ENCODE assay signal across 1 cellular context in the genomic region with DNA sequence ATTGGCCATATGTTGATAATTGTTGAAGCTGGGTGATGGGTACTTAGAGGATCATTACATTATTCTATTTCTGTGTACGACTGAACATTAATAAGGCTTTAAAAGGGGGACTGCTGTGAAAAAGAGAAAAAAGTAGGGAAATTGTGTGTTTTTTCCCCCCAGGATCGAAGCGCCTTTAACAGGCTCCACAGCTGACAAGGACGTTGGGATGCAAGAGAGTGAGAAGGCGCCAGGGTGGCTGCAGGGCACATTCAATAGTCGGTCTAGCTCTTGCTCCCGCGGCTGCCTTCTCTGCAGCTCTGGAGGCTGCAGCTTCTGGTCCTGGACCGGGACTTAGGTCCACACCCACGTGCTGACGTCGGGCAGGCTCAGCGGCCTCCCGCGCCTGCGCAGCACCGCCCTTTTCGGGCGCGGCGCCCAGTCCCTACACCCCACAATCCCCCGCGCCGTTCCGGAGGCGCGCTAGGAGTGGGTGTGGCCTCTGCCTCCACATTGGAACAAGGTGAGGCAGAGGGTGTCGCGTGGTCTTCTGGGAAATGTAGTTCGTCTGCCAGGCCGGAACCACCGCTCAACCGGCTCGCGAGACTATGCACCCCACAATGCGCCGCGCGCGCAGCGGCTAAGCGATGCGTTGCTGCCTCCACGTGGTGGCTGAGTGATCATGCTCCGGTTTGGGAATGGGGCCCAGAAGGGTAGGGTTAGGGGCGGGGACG.
TF ChIP-seq lines count a peak whose summit lies in the region.

No MANE protein-coding gene starts in this region.

TF ChIP-seq in K562, 482 proteins besides CTCF, POLR2A, EP300 and RAD21 (continued from another document and continues in another):
- TF ChIP-seq MBD1 (CRISPR knock-in tag; IDR thresholded peaks at IDR 0.05) (no peak), TGIF2 (CRISPR knock-in tag; IDR thresholded peaks at IDR 0.05) (no peak), SIRT6 (IDR thresholded peaks at IDR 0.05; ENCODE audit: low read depth, low read length) (no peak), FOXK1 (CRISPR knock-in tag; IDR thresholded peaks at IDR 0.05; ENCODE audit: borderline replicate concordance) (no peak), PHF8 (IDR thresholded peaks at IDR 0.05; ENCODE audit: borderline replicate concordance, low read length) (peak; percentile 76; the same call in 1 of the 2 replicates), XRCC5 (IDR thresholded peaks at IDR 0.05; ENCODE audit: low read depth, low read length) (0 out of 2 replicates have a peak, but pooled peaks have one; percentile 69), ZBTB2 (IDR thresholded peaks at IDR 0.05) (peak; percentile 95), TBL1XR1 (IDR thresholded peaks at IDR 0.05; ENCODE audit: low read length in 2 of 2) (no peak), KLF16 (IDR thresholded peaks at IDR 0.05) (peak; percentile 14; the same call in 1 of the 2 replicates), ILF3 (IDR thresholded peaks at IDR 0.05; ENCODE audit: borderline replicate concordance) (no peak), ZNF282 (CRISPR knock-in tag; IDR thresholded peaks at IDR 0.05) (no peak), ZKSCAN8 (CRISPR knock-in tag; IDR thresholded peaks at IDR 0.05) (no peak), FOXO4 (CRISPR knock-in tag; IDR thresholded peaks at IDR 0.05) (no peak), ZNF518B (CRISPR knock-in tag; IDR thresholded peaks at IDR 0.05) (no peak), MCM7 (IDR thresholded peaks at IDR 0.05) (no peak), RFX5 (IDR thresholded peaks at IDR 0.05; ENCODE audit: low read depth, low read length) (no peak), ZNF121 (CRISPR knock-in tag; conservative IDR thresholded peaks at IDR 0.05) (no peak), ZNF583 (CRISPR knock-in tag; IDR thresholded peaks at IDR 0.05) (no peak), ZNF444 (CRISPR knock-in tag; IDR thresholded peaks at IDR 0.05) (no peak), PRPF4 (IDR thresholded peaks at IDR 0.05; ENCODE audit: insufficient read depth, low read depth, low read length, poor library complexity, severe bottlenecking) (no peak), HMG20B (CRISPR knock-in tag; IDR thresholded peaks at IDR 0.05) (no peak), BHLHE40 (IDR thresholded peaks at IDR 0.05; ENCODE audit: low read length) (peak; percentile 43; the same call in 1 of the 2 replicates), SMARCA5 (IDR thresholded peaks at IDR 0.05) (no peak), CCNT2 (IDR thresholded peaks at IDR 0.05; ENCODE audit: borderline replicate concordance, extremely low read depth, insufficient read length, low read depth, low read length) (peak; percentile 52), ZNF354B (CRISPR knock-in tag; IDR thresholded peaks at IDR 0.05) (no peak), ZBED1 (IDR thresholded peaks at IDR 0.05) (no peak), HMBOX1 (IDR thresholded peaks at IDR 0.05) (no peak), ZNF277 (CRISPR knock-in tag; IDR thresholded peaks at IDR 0.05; ENCODE audit: borderline replicate concordance) (no peak), PHF20 (IDR thresholded peaks at IDR 0.05; ENCODE audit: partially characterized antibody) (no peak), ZNF23 (CRISPR knock-in tag; IDR thresholded peaks at IDR 0.05) (no peak), DLX4 (CRISPR knock-in tag; IDR thresholded peaks at IDR 0.05) (no peak), ZBTB1 (CRISPR knock-in tag; IDR thresholded peaks at IDR 0.05; ENCODE audit: borderline replicate concordance, low read depth) (no peak), NFE2 (IDR thresholded peaks at IDR 0.05; ENCODE audit: low read depth) (no peak), GATAD2B (IDR thresholded peaks at IDR 0.05; ENCODE audit: borderline replicate concordance) (no peak; the same call in 1 of the 2 replicates)
- TF ChIP-seq, protein P1, sequence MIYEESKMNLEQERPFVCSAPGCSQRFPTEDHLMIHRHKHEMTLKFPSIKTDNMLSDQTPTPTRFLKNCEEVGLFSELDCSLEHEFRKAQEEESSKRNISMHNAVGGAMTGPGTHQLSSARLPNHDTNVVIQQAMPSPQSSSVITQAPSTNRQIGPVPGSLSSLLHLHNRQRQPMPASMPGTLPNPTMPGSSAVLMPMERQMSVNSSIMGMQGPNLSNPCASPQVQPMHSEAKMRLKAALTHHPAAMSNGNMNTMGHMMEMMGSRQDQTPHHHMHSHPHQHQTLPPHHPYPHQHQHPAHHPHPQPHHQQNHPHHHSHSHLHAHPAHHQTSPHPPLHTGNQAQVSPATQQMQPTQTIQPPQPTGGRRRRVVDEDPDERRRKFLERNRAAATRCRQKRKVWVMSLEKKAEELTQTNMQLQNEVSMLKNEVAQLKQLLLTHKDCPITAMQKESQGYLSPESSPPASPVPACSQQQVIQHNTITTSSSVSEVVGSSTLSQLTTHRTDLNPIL (CRISPR knock-in tag; IDR thresholded peaks at IDR 0.05), result no peak
- TF ChIP-seq, protein P2, sequence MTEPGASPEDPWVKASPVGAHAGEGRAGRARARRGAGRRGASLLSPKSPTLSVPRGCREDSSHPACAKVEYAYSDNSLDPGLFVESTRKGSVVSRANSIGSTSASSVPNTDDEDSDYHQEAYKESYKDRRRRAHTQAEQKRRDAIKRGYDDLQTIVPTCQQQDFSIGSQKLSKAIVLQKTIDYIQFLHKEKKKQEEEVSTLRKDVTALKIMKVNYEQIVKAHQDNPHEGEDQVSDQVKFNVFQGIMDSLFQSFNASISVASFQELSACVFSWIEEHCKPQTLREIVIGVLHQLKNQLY (CRISPR knock-in tag; conservative IDR thresholded peaks at IDR 0.05), result no peak
- TF ChIP-seq, protein P3, sequence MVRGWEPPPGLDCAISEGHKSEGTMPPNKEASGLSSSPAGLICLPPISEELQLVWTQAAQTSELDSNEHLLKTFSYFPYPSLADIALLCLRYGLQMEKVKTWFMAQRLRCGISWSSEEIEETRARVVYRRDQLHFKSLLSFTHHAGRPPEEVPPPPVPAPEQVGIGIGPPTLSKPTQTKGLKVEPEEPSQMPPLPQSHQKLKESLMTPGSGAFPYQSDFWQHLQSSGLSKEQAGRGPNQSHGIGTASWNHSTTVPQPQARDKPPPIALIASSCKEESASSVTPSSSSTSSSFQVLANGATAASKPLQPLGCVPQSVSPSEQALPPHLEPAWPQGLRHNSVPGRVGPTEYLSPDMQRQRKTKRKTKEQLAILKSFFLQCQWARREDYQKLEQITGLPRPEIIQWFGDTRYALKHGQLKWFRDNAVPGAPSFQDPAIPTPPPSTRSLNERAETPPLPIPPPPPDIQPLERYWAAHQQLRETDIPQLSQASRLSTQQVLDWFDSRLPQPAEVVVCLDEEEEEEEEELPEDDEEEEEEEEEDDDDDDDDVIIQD (CRISPR knock-in tag; IDR thresholded peaks at IDR 0.05), result no peak
- TF ChIP-seq, protein P4, sequence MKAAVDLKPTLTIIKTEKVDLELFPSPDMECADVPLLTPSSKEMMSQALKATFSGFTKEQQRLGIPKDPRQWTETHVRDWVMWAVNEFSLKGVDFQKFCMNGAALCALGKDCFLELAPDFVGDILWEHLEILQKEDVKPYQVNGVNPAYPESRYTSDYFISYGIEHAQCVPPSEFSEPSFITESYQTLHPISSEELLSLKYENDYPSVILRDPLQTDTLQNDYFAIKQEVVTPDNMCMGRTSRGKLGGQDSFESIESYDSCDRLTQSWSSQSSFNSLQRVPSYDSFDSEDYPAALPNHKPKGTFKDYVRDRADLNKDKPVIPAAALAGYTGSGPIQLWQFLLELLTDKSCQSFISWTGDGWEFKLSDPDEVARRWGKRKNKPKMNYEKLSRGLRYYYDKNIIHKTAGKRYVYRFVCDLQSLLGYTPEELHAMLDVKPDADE (conservative IDR thresholded peaks at IDR 0.05; ENCODE audit: control insufficient read depth, low read depth, low read length), result peak; percentile 89
- TF ChIP-seq, protein P5, sequence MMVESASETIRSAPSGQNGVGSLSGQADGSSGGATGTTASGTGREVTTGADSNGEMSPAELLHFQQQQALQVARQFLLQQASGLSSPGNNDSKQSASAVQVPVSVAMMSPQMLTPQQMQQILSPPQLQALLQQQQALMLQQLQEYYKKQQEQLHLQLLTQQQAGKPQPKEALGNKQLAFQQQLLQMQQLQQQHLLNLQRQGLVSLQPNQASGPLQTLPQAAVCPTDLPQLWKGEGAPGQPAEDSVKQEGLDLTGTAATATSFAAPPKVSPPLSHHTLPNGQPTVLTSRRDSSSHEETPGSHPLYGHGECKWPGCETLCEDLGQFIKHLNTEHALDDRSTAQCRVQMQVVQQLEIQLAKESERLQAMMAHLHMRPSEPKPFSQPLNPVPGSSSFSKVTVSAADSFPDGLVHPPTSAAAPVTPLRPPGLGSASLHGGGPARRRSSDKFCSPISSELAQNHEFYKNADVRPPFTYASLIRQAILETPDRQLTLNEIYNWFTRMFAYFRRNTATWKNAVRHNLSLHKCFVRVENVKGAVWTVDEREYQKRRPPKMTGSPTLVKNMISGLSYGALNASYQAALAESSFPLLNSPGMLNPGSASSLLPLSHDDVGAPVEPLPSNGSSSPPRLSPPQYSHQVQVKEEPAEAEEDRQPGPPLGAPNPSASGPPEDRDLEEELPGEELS (CRISPR knock-in tag; IDR thresholded peaks at IDR 0.05; ENCODE audit: borderline replicate concordance), result no peak
